Comparison of ENCODE assay signal across 8 cellular contexts in the genomic region with DNA sequence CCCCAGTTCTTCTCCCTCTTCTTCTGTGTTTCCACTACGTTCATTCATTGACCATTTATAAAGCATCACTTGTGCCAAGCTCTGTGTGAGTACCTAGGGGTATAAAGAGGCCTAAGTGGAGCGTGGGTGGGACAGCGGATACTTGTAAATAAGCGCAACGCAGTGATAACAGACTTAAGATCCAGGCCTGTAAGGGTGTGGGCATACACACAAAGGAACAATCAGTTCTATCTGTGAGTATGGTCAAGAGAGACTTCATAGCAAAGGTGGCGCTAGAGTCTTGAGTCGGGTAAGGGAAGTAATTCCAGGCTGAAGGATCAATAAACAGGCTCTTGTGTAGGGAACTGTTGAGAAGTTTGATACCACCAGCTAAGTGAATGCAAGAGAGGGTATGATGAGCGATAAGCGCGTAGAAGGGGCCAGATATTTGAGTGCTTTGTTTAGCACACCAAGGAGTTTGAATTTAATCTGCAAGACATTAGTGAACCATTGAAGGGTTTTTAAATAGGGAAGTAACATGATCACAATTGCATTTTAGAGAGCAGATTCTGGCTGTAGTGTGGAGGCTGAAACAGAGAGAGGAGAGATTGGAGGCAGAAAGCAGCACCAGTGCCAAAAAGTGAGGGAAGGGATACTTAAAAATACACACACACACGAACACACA. TPM values are rescaled to one million over a fixed set of nuclear protein-coding genes. Genes with fewer than 3 reads are reported as not detected.
DNase-seq lines count a peak whose midpoint lies in the region; ATAC-seq and TF ChIP-seq lines count a peak whose summit lies in the region.

No MANE protein-coding gene starts in this region.

- peaks cover 14% of the 10 kb centered on the region; the same call in 1 of the 2 replicates for H3F3A ChIP-seq in PC-9 (ENCODE audit: insufficient read depth, low read depth)
- peaks cover 4% of the 10 kb centered on the region for H3F3A ChIP-seq in smooth muscle cell (ENCODE audit: low read depth)

- H3K4me1 ChIP-seq in PC-9 (replicated peaks; ENCODE audit: insufficient read depth) (peaks cover 22% of the 10 kb centered on the region), fibroblast of lung (ENCODE audit: control insufficient read depth, extremely low read depth, insufficient read depth, low read length) (peaks cover 3% of the 10 kb centered on the region), smooth muscle cell (ENCODE audit: low read depth) (peaks cover 21% of the 10 kb centered on the region), aorta (ENCODE audit: control insufficient read depth in 1 of 2, insufficient read depth in 2 of 2, low read length in 2 of 2) (peaks cover 0 to 3% of the 10 kb centered on the region in 2 donors)

- no TSS peak for BruUV-seq in PC-9 (replicated peaks; lab: Mats Ljungman, UMichigan)

- in situ Hi-C loops in GM13976 (cut with MboI; ENCODE audit: low sequenced_read_pairs, unreplicated experiment), result no loop called here

- no peak for TF ChIP-seq CTCF in PC-9 (conservative IDR thresholded peaks at IDR 0.05)
- no peak for TF ChIP-seq CTCF in fibroblast of lung (conservative IDR thresholded peaks at IDR 0.05 in 1 of 2, IDR thresholded peaks at IDR 0.05 in 1 of 2; ENCODE audit: low read depth in 1 of 2, low read length in 2 of 2)
- TF ChIP-seq CTCF in smooth muscle cell (IDR thresholded peaks at IDR 0.05; ENCODE audit: borderline replicate concordance, insufficient read depth, poor library complexity, severe bottlenecking), result no peak
- no peak for TF ChIP-seq CTCF in GM13976 (IDR thresholded peaks at IDR 0.05; ENCODE audit: borderline replicate concordance, control extremely low read depth, extremely low read depth, insufficient read depth, missing control alignments)

- H3K27ac ChIP-seq in PC-9, result peak overlapping the region; percentile 70
- no peak overlapping the region for H3K27ac ChIP-seq in fibroblast of lung (ENCODE audit: insufficient read depth, low read length)
- no peak overlapping the region for H3K27ac ChIP-seq in smooth muscle cell (ENCODE audit: low read depth)
- no peak overlapping the region for H3K27ac ChIP-seq in aorta (ENCODE audit: low read depth in 1 of 2, low read length in 2 of 2)

- no peaks in the 10 kb centered on the region for H3K27me3 ChIP-seq in PC-9 (ENCODE audit: insufficient read depth, low read depth)
- H3K27me3 ChIP-seq in fibroblast of lung (ENCODE audit: control insufficient read depth, insufficient read depth, low read length), result no peaks in the 10 kb centered on the region
- no peaks in the 10 kb centered on the region for H3K27me3 ChIP-seq in smooth muscle cell (ENCODE audit: low read depth)
- no peaks in the 10 kb centered on the region for H3K27me3 ChIP-seq in aorta (ENCODE audit: control insufficient read depth in 1 of 2, insufficient read depth in 2 of 2, low read length in 1 of 2)

- H3K9me3 ChIP-seq in PC-9 (ENCODE audit: insufficient read depth, low read depth) (no peaks in the 10 kb centered on the region), fibroblast of lung (ENCODE audit: control insufficient read depth, insufficient read depth, low read depth, low read length) (no peaks in the 10 kb centered on the region), smooth muscle cell (replicated peaks; ENCODE audit: low read depth) (no peaks in the 10 kb centered on the region), aorta (ENCODE audit: control insufficient read depth, low read length) (no peaks in the 10 kb centered on the region)

- DNase-seq in NOMO-1 (lab: John Stamatoyannopoulos, UW; ENCODE audit: unreplicated experiment in 2 of 2) (peak; percentile 4 to 33), NOMO-1 treated with dmso at 0.1 percent for 144 hours (lab: John Stamatoyannopoulos, UW; ENCODE audit: unreplicated experiment) (no peak), PC-9 (no peak), fibroblast of lung (ENCODE audit: low read depth in 2 of 2) (no peak), smooth muscle cell (lab: John Stamatoyannopoulos, UW; ENCODE audit: unreplicated experiment) (no peak), aorta (no peak), GM13976 (ENCODE audit: low spot score) (no peak), NCI-H1694 (lab: John Stamatoyannopoulos, UW) (no peak)

- H4K20me1 ChIP-seq in PC-9 (ENCODE audit: insufficient read depth) (no peaks in the 10 kb centered on the region), fibroblast of lung (ENCODE audit: control insufficient read depth, extremely low read depth, insufficient read depth, low read length) (no peaks in the 10 kb centered on the region), smooth muscle cell (ENCODE audit: low read depth) (peaks cover 29% of the 10 kb centered on the region)

- no peak overlapping the region for H3K9ac ChIP-seq in fibroblast of lung (ENCODE audit: insufficient read depth, low read length)
- no peak overlapping the region for H3K9ac ChIP-seq in smooth muscle cell (ENCODE audit: low read depth)

- H3K36me3 ChIP-seq in PC-9 (ENCODE audit: low read depth) (no peaks in the 10 kb centered on the region), fibroblast of lung (ENCODE audit: control insufficient read depth, insufficient read depth, low read length) (no peaks in the 10 kb centered on the region), smooth muscle cell (ENCODE audit: low read depth) (no peaks in the 10 kb centered on the region), aorta (ENCODE audit: control insufficient read depth in 1 of 2, insufficient read depth in 2 of 2, low read length in 1 of 2) (no peaks in the 10 kb centered on the region)

- H2AFZ ChIP-seq in PC-9, result peak overlapping the region; percentile 96
- peak overlapping the region; percentile 1 for H2AFZ ChIP-seq in fibroblast of lung (ENCODE audit: low read length)
- H2AFZ ChIP-seq in smooth muscle cell (ENCODE audit: low read depth), result peak overlapping the region; percentile 79

- peak overlapping the region; percentile 99; the same call in 1 of the 2 replicates for H3K4me3 ChIP-seq in PC-9
- H3K4me3 ChIP-seq in fibroblast of lung (replicated peaks in 1 of 4; ENCODE audit: control extremely low read depth in 1 of 4, insufficient read depth in 1 of 4, low read depth in 3 of 4, low read length in 4 of 4), result peak overlapping the region in 2 of 4 experiments; percentile 61 to 73
- peak overlapping the region; percentile 76 for H3K4me3 ChIP-seq in smooth muscle cell
- H3K4me3 ChIP-seq in aorta (ENCODE audit: low read length in 2 of 2), result peak overlapping the region in 1 of 2 donors; percentile 69

- WGBS in smooth muscle cell (ENCODE audit: low lambda C conversion rate), result 49% methylated on average over 11 of the region's 11 CpGs
- 67% methylated on average over 11 of the region's 11 CpGs for WGBS in aorta, 2 donors

- H3K79me2 ChIP-seq in PC-9 (ENCODE audit: low read depth) (peaks cover 35% of the 10 kb centered on the region), fibroblast of lung (ENCODE audit: control insufficient read depth, insufficient read depth, low read length) (peaks cover 23% of the 10 kb centered on the region), smooth muscle cell (ENCODE audit: low read depth) (peaks cover 34% of the 10 kb centered on the region)

- intact Hi-C loops in PC-9 (cut with micrococcal nuclease; ENCODE audit: unreplicated experiment) (no loop called here), aorta (cut with DNase I) (no loop called here)

- CTCF ChIA-PET in PC-9 (lab: Charles Lee), result no interaction called here

- POLR2A ChIA-PET in PC-9 (lab: Charles Lee; ENCODE audit: unreplicated experiment), result interaction anchor here (0.7 kb wide), 1 partner anchor 94 kb away, joined by 5 read pairs; no protein-coding TSS in a partner anchor

- no peak for ATAC-seq in aorta (ENCODE audit: low FRiP score)

- H3K9me2 ChIP-seq in PC-9 (ENCODE audit: insufficient read depth), result no peaks in the 10 kb centered on the region

- H3K4me2 ChIP-seq in PC-9 (peak overlapping the region; percentile 97), fibroblast of lung (ENCODE audit: extremely low read depth, insufficient read depth, low read length) (no peak overlapping the region), smooth muscle cell (peak overlapping the region; percentile 95)

RNA-seq across cellular contexts. Expression of gene GXYLT1, which starts 1.0 kb away (rescaled TPM):
- total RNA-seq in PC-9 (2021), result 7.8 TPM in 2 replicates
- 10.5 and 10.7 TPM in 2 replicates for total RNA-seq in fibroblast of lung
- 14.6 and 14.8 TPM in 2 replicates for polyA plus RNA-seq in fibroblast of lung
- polyA plus RNA-seq in fibroblast of lung (2012), result 8.4 TPM in 2 replicates
- 0.12 and 0.48 TPM in 2 replicates for polyA minus RNA-seq in fibroblast of lung (ENCODE audit: low replicate concordance)
- 20.6 and 30.6 TPM in 2 replicates for total RNA-seq in smooth muscle cell
- 10.7 and 15.5 TPM in 2 replicates for polyA plus RNA-seq in smooth muscle cell
- 10 to 100 TPM; 11.1 to 13.5 TPM for total RNA-seq in aorta
- polyA plus RNA-seq in aorta, result 1 to 10 TPM; 1.9 to 3.0 TPM

Comparison
In these comparisons a context has a peak if more than half of its experiments do, and no peak if none do; other contexts are left out.
1. DNase-seq: peak in NOMO-1 (2 of 2); none in NOMO-1 treated with dmso at 0.1 percent for 144 hours (single experiment), PC-9 (0 of 2), fibroblast of lung (0 of 2), smooth muscle cell (single experiment), aorta (0 of 2), GM13976 (single experiment) and NCI-H1694 (single experiment).
2. H2AFZ ChIP-seq: peak in every context shown above with its lines; median percentile 96 in PC-9; 79 in smooth muscle cell; 1 in fibroblast of lung.